In genomic region chr3:47299396-47300318, GRCh38 we compare ENCODE assay signal across 16 cellular contexts.
"Had no signal": no experiment of that assay in that cellular context is flagged by ENCODE, and none has a peak within 500 bp of the region (broad histone marks: within the 10 kb centered on the region; RNA-seq: fewer than 3 reads in every experiment).

No MANE protein-coding gene starts in this region.

- H3K4me1 ChIP-seq: foreskin keratinocyte had no signal

- H3K27ac ChIP-seq: foreskin keratinocyte, heart left ventricle, left ventricle myocardium inferior, sigmoid colon, VCaP had no signal

- H3K4me3 Mint-ChIP-seq: activated CD4-positive, alpha-beta T cell treated with anti-CD3 and anti-CD28 coated beads for 36 hours; activated CD8-positive, alpha-beta T cell treated with anti-CD3 and anti-CD28 coated beads, Interleukin-2, amount 10 ng/mL, durations not matched to agents 7 days and 5 days; activated naive CD8-positive, alpha-beta T cell treated with anti-CD3 and anti-CD28 coated beads, Interleukin-2, amount 50 U/mL, for 24 hours; activated T-helper 1 cell treated with anti-CD3 and anti-CD28 coated beads, Interleukin-12 subunit alpha, Interleukin-12 subunit beta, Interleukin-2, Interleukin-4 antibody, amounts not matched to agents 30 ng/mL and 10 ng/mL and 1 ng/mL, durations not matched to agents 14 hours and 24 hours and 36 hours; nephron had no signal

- H3K4me1 Mint-ChIP-seq: nephron had no signal

- H3K9me3 ChIP-seq: heart left ventricle, left ventricle myocardium inferior, sigmoid colon had no signal

- H3K27me3 Mint-ChIP-seq: activated CD4-positive, alpha-beta T cell treated with anti-CD3 and anti-CD28 coated beads for 36 hours; activated naive CD8-positive, alpha-beta T cell treated with anti-CD3 and anti-CD28 coated beads, Interleukin-2, amount 50 U/mL, for 24 hours had no signal

- ATAC-seq: activated CD4-positive, alpha-beta T cell treated with anti-CD3 and anti-CD28 coated beads for 36 hours; activated CD8-positive, alpha-beta T cell treated with anti-CD3 and anti-CD28 coated beads, Interleukin-2, amount 10 ng/mL, durations not matched to agents 7 days and 5 days; activated naive CD8-positive, alpha-beta T cell treated with anti-CD3 and anti-CD28 coated beads, Interleukin-2, amount 50 U/mL, for 24 hours; foreskin keratinocyte; heart left ventricle had no signal

- H3K4me3 ChIP-seq: heart left ventricle, left ventricle myocardium inferior, sigmoid colon had no signal

- H3K27ac Mint-ChIP-seq: activated CD4-positive, alpha-beta T cell treated with anti-CD3 and anti-CD28 coated beads for 36 hours; activated CD8-positive, alpha-beta T cell treated with anti-CD3 and anti-CD28 coated beads, Interleukin-2, amount 10 ng/mL, durations not matched to agents 7 days and 5 days; activated naive CD8-positive, alpha-beta T cell treated with anti-CD3 and anti-CD28 coated beads, Interleukin-2, amount 50 U/mL, for 24 hours; activated T-helper 1 cell treated with anti-CD3 and anti-CD28 coated beads, Interleukin-12 subunit alpha, Interleukin-12 subunit beta, Interleukin-2, Interleukin-4 antibody, amounts not matched to agents 30 ng/mL and 10 ng/mL and 1 ng/mL, durations not matched to agents 14 hours and 24 hours and 36 hours; nephron had no signal

- H3K9me3 Mint-ChIP-seq: activated naive CD8-positive, alpha-beta T cell treated with anti-CD3 and anti-CD28 coated beads, Interleukin-2, amount 50 U/mL, for 24 hours; activated T-helper 1 cell treated with anti-CD3 and anti-CD28 coated beads, Interleukin-12 subunit alpha, Interleukin-12 subunit beta, Interleukin-2, Interleukin-4 antibody, amounts not matched to agents 30 ng/mL and 10 ng/mL and 1 ng/mL, durations not matched to agents 14 hours and 24 hours and 36 hours; nephron had no signal

- H3K27me3 ChIP-seq: foreskin keratinocyte, heart left ventricle, sigmoid colon had no signal

- DNase-seq: activated CD4-positive, alpha-beta T cell treated with anti-CD3 and anti-CD28 coated beads for 36 hours; activated CD8-positive, alpha-beta memory T cell treated with anti-CD3 and anti-CD28 coated beads, Interleukin-2, amount 50 U/mL, for 48 hours; activated CD8-positive, alpha-beta T cell treated with anti-CD3 and anti-CD28 coated beads, Interleukin-2, amount 10 ng/mL, durations not matched to agents 7 days and 5 days; activated naive CD4-positive, alpha-beta T cell; activated naive CD8-positive, alpha-beta T cell treated with anti-CD3 and anti-CD28 coated beads, Interleukin-2, amount 50 U/mL, for 24 hours; foreskin keratinocyte; heart left ventricle; islet precursor cell; left ventricle myocardium inferior; mesenchymal stem cell; sigmoid colon; stimulated activated naive CD4-positive, alpha-beta T cell treated with Interleukin-2 at 50 U/mL for 16 hours; T1000 had no signal
